In the genomic region with DNA sequence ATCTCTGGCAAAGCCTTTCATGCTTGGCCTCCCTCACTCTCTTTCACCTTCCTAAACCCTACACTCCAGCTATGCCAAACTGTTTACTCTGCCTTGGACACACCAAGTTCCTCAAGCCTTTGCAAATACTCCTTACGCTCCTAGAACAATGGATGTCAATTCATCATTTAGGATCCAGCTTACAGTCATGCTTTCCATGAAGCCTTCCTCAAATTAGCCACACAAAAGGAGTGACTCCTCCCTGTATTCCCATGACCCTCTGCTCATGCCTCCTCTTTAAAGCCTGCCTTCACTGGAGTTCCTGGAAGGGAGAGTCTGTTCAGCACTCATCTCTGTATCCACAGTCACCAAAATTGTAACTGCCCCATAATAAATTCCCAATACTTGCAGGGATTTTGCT, we compare ENCODE assay signal across 9 cellular contexts. TPM values are rescaled to one million over a fixed set of nuclear protein-coding genes. Genes with fewer than 3 reads are reported as not detected.
DNase-seq lines count a peak whose midpoint lies in the region; ATAC-seq and TF ChIP-seq lines count a peak whose summit lies in the region.
"Had no signal": no experiment of that assay in that cellular context is flagged by ENCODE, and none has a peak within 500 bp of the region (broad histone marks: within the 10 kb centered on the region; RNA-seq: fewer than 3 reads in every experiment).

No MANE protein-coding gene starts in this region.

- no peaks in the 10 kb centered on the region for H4K20me1 ChIP-seq in KMS-11 (ENCODE audit: insufficient read depth)

- WGBS in mesodermal cell (ENCODE audit: insufficient coverage in 2 of 2), 2 experiments, result 88 to 100% methylated on average over 1 of the region's 1 CpG

- no peaks in the 10 kb centered on the region for H3K9me3 ChIP-seq in mesodermal cell (ENCODE audit: control insufficient read depth, low read length)
- H3K9me3 ChIP-seq in HAP-1, result no peaks in the 10 kb centered on the region
- H3K9me3 ChIP-seq: mucosa of descending colon had no signal

- POLR2A ChIA-PET in activated naive CD8-positive, alpha-beta T cell treated with anti-CD3 and anti-CD28 coated beads, Interleukin-2, amount 10 ng/mL, durations not matched to agents 7 days and 5 days (lab: Charles Lee), result interaction anchor here (0.6 kb wide), 1 partner anchor 243 kb away, joined by 3 read pairs; no protein-coding TSS in a partner anchor

- H3K27me3 ChIP-seq in KMS-11 (ENCODE audit: insufficient read depth, low read depth) (no peaks in the 10 kb centered on the region), HAP-1 (ENCODE audit: low read depth) (no peaks in the 10 kb centered on the region; the same call in 1 of the 2 replicates)

- no peaks in the 10 kb centered on the region for H3K36me3 Mint-ChIP-seq in activated naive CD8-positive, alpha-beta T cell treated with anti-CD3 and anti-CD28 coated beads, Interleukin-2, amount 10 ng/mL, durations not matched to agents 7 days and 5 days

- peak; percentile 33 for DNase-seq in CMK (ENCODE audit: low read depth)
- DNase-seq in activated naive CD8-positive, alpha-beta T cell treated with anti-CD3 and anti-CD28 coated beads, Interleukin-2, amount 10 ng/mL, durations not matched to agents 7 days and 5 days, result no peak
- DNase-seq in activated gamma-delta T cell treated with Interleukin-2 at 50 U/mL for 16 hours, result no peak
- DNase-seq in NCI-H1694 treated with DMSO at 0.1 percent for 48 hours (lab: John Stamatoyannopoulos, UW), result no peak
- DNase-seq in HAP-1 (ENCODE audit: low spot score in 2 of 2), result no peak

- no peaks in the 10 kb centered on the region for H3K79me2 ChIP-seq in KMS-11 (ENCODE audit: insufficient read depth, low read depth)

- peak overlapping the region; percentile 87 for H3K4me3 ChIP-seq in KMS-11 (IDR thresholded peaks at IDR 0.05; ENCODE audit: insufficient read depth, low read depth, low read length)
- peak overlapping the region; percentile 64 for H3K4me3 ChIP-seq in mesodermal cell (ENCODE audit: extremely low read depth, insufficient read depth, low read length, poor library complexity, severe bottlenecking)
- H3K4me3 ChIP-seq in HAP-1, result no peak overlapping the region
- H3K4me3 ChIP-seq: mucosa of descending colon had no signal

- no peaks in the 10 kb centered on the region for H3K36me3 ChIP-seq in KMS-11 (ENCODE audit: insufficient read depth)
- H3K36me3 ChIP-seq in mesodermal cell (ENCODE audit: control insufficient read depth, insufficient read depth, low read length), result peaks cover 13% of the 10 kb centered on the region
- H3K36me3 ChIP-seq in HAP-1 (replicated peaks), result no peaks in the 10 kb centered on the region

- peak overlapping the region; percentile 81 for H2AFZ ChIP-seq in KMS-11 (ENCODE audit: low read depth)

- peak overlapping the region; percentile 68 for H3K4me3 Mint-ChIP-seq in activated naive CD8-positive, alpha-beta T cell treated with anti-CD3 and anti-CD28 coated beads, Interleukin-2, amount 10 ng/mL, durations not matched to agents 7 days and 5 days

- peaks cover 18% of the 10 kb centered on the region for H3K27me3 Mint-ChIP-seq in activated naive CD8-positive, alpha-beta T cell treated with anti-CD3 and anti-CD28 coated beads, Interleukin-2, amount 10 ng/mL, durations not matched to agents 7 days and 5 days

- TF ChIP-seq CTCF in KMS-11 (conservative IDR thresholded peaks at IDR 0.05; ENCODE audit: low read depth, low read length), result no peak

- H3K9ac ChIP-seq in KMS-11, result no peak overlapping the region

- H3K9me3 Mint-ChIP-seq in activated naive CD8-positive, alpha-beta T cell treated with anti-CD3 and anti-CD28 coated beads, Interleukin-2, amount 10 ng/mL, durations not matched to agents 7 days and 5 days, result no peaks in the 10 kb centered on the region

- H3K4me1 Mint-ChIP-seq in activated naive CD8-positive, alpha-beta T cell treated with anti-CD3 and anti-CD28 coated beads, Interleukin-2, amount 10 ng/mL, durations not matched to agents 7 days and 5 days, result peaks cover 8% of the 10 kb centered on the region

- no peak for ATAC-seq in activated naive CD8-positive, alpha-beta T cell treated with anti-CD3 and anti-CD28 coated beads, Interleukin-2, amount 10 ng/mL, durations not matched to agents 7 days and 5 days (ENCODE audit: low read depth)
- no peak for ATAC-seq in GM19455 (IDR thresholded peaks at IDR 0.05; ENCODE audit: unreplicated experiment)

- peaks cover 8% of the 10 kb centered on the region for H3K4me1 ChIP-seq in KMS-11 (ENCODE audit: low read depth, poor library complexity, severe bottlenecking)
- H3K4me1 ChIP-seq in mesodermal cell (ENCODE audit: control insufficient read depth, insufficient read depth, low read length, poor library complexity, severe bottlenecking), result peaks cover 19% of the 10 kb centered on the region
- H3K4me1 ChIP-seq in HAP-1, result no peaks in the 10 kb centered on the region

- in situ Hi-C loops in HAP-1 (cut with MboI; ENCODE audit: low sequenced_read_pairs), result no loop called here

- H3K27ac ChIP-seq in KMS-11 (no peak overlapping the region), mesodermal cell (ENCODE audit: low read depth, low read length, severe bottlenecking) (no peak overlapping the region)

- H3K27ac Mint-ChIP-seq in activated naive CD8-positive, alpha-beta T cell treated with anti-CD3 and anti-CD28 coated beads, Interleukin-2, amount 10 ng/mL, durations not matched to agents 7 days and 5 days, result peak overlapping the region; percentile 0

- peak overlapping the region; percentile 83 for H3K4me2 ChIP-seq in KMS-11

RNA-seq across cellular contexts. Expression of a gene that starts 0.7 kb away (rescaled TPM):
- total RNA-seq in activated naive CD8-positive, alpha-beta T cell treated with anti-CD3 and anti-CD28 coated beads, Interleukin-2, amount 10 ng/mL, durations not matched to agents 7 days and 5 days, result 1 to 10 TPM; 1.5 to 1.6 TPM
- 21.0 TPM for polyA plus RNA-seq in mesodermal cell (2013, experiment 1 of 2)
- polyA plus RNA-seq in mesodermal cell (2013, experiment 2 of 2), result 17.7 TPM

RNA-seq across cellular contexts. Expression of a gene that starts 15.9 kb away (rescaled TPM):
- total RNA-seq in activated naive CD8-positive, alpha-beta T cell treated with anti-CD3 and anti-CD28 coated beads, Interleukin-2, amount 10 ng/mL, durations not matched to agents 7 days and 5 days, result under 1 TPM; 0.17 to 0.28 TPM
- polyA plus RNA-seq in mesodermal cell (2013, experiment 1 of 2), result 0.15 TPM
- polyA plus RNA-seq in mesodermal cell (2013, experiment 2 of 2), result 0.25 TPM
